ENCODE assay signal across 1 cellular context in the genomic region with DNA sequence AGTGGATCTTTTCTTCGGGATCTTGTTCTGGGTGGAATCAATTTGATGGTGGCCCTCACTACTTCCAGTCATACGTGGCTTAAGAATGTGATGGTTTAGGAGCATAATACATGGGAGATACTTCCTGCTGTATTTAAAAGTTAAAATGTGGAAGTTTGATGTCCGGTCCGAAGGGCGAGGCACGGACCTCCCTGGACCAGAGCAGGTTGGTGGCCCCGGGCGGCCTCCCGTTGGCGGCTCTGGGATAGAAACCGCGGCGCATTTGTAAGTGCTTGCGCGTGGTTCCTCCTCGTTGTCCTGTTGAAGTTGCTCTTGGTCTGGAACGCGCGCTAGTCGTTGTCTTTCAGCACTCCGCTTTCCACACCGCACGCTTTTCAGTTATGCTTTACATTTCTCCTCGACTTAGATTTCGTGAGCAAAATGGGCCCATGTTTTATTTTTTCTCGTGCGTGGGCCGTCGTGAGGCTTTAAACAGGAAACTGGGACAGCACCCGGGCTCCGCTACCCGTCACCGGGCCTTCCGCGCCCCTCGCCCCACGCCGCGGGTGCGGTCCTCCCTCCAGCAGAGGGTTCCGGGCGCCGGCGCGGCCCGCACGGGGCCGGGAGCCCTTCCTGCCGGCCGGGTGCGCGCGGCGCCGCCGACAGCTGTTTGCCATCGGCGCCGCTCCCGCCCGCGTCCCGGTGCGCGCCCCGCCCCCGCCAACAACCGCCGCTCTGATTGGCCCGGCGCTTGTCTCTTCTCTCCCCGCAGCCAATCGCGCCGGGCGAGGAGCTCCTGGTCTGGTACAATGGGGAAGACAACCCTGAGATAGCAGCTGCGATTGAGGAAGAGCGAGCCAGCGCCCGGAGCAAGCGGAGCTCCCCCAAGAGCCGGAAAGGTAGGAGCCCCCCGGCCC.
TF ChIP-seq lines count a peak whose summit lies in the region.

No MANE protein-coding gene starts in this region.

TF ChIP-seq in HepG2, 621 proteins besides CTCF, POLR2A, EP300 and RAD21 (continued from another document):
- TF ChIP-seq, protein P1, sequence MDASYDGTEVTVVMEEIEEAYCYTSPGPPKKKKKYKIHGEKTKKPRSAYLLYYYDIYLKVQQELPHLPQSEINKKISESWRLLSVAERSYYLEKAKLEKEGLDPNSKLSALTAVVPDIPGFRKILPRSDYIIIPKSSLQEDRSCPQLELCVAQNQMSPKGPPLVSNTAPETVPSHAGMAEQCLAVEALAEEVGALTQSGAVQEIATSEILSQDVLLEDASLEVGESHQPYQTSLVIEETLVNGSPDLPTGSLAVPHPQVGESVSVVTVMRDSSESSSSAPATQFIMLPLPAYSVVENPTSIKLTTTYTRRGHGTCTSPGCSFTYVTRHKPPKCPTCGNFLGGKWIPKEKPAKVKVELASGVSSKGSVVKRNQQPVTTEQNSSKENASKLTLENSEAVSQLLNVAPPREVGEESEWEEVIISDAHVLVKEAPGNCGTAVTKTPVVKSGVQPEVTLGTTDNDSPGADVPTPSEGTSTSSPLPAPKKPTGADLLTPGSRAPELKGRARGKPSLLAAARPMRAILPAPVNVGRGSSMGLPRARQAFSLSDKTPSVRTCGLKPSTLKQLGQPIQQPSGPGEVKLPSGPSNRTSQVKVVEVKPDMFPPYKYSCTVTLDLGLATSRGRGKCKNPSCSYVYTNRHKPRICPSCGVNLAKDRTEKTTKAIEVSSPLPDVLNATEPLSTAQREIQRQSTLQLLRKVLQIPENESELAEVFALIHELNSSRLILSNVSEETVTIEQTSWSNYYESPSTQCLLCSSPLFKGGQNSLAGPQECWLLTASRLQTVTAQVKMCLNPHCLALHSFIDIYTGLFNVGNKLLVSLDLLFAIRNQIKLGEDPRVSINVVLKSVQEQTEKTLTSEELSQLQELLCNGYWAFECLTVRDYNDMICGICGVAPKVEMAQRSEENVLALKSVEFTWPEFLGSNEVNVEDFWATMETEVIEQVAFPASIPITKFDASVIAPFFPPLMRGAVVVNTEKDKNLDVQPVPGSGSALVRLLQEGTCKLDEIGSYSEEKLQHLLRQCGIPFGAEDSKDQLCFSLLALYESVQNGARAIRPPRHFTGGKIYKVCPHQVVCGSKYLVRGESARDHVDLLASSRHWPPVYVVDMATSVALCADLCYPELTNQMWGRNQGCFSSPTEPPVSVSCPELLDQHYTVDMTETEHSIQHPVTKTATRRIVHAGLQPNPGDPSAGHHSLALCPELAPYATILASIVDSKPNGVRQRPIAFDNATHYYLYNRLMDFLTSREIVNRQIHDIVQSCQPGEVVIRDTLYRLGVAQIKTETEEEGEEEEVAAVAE (CRISPR knock-in tag; IDR thresholded peaks at IDR 0.05; ENCODE audit: borderline replicate concordance): peak; percentile 99
- TF ChIP-seq ZNF337 (CRISPR knock-in tag; IDR thresholded peaks at IDR 0.05; ENCODE audit: borderline replicate concordance, low read depth): 0 out of 2 replicates have a peak, but pooled peaks have one; percentile 29
- TF ChIP-seq, protein P2, sequence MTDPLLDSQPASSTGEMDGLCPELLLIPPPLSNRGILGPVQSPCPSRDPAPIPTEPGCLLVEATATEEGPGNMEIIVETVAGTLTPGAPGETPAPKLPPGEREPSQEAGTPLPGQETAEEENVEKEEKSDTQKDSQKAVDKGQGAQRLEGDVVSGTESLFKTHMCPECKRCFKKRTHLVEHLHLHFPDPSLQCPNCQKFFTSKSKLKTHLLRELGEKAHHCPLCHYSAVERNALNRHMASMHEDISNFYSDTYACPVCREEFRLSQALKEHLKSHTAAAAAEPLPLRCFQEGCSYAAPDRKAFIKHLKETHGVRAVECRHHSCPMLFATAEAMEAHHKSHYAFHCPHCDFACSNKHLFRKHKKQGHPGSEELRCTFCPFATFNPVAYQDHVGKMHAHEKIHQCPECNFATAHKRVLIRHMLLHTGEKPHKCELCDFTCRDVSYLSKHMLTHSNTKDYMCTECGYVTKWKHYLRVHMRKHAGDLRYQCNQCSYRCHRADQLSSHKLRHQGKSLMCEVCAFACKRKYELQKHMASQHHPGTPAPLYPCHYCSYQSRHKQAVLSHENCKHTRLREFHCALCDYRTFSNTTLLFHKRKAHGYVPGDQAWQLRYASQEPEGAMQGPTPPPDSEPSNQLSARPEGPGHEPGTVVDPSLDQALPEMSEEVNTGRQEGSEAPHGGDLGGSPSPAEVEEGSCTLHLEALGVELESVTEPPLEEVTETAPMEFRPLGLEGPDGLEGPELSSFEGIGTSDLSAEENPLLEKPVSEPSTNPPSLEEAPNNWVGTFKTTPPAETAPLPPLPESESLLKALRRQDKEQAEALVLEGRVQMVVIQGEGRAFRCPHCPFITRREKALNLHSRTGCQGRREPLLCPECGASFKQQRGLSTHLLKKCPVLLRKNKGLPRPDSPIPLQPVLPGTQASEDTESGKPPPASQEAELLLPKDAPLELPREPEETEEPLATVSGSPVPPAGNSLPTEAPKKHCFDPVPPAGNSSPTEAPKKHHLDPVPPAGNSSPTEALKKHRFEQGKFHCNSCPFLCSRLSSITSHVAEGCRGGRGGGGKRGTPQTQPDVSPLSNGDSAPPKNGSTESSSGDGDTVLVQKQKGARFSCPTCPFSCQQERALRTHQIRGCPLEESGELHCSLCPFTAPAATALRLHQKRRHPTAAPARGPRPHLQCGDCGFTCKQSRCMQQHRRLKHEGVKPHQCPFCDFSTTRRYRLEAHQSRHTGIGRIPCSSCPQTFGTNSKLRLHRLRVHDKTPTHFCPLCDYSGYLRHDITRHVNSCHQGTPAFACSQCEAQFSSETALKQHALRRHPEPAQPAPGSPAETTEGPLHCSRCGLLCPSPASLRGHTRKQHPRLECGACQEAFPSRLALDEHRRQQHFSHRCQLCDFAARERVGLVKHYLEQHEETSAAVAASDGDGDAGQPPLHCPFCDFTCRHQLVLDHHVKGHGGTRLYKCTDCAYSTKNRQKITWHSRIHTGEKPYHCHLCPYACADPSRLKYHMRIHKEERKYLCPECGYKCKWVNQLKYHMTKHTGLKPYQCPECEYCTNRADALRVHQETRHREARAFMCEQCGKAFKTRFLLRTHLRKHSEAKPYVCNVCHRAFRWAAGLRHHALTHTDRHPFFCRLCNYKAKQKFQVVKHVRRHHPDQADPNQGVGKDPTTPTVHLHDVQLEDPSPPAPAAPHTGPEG (CRISPR knock-in tag; IDR thresholded peaks at IDR 0.05): peak; percentile 97
- no peak for TF ChIP-seq ZNF484 (CRISPR knock-in tag; IDR thresholded peaks at IDR 0.05; ENCODE audit: borderline replicate concordance, low read depth)
- peak; percentile 18; the same call in 1 of the 2 replicates for TF ChIP-seq HDAC1 (CRISPR knock-in tag; IDR thresholded peaks at IDR 0.05)
- no peak for TF ChIP-seq DMAP1 (CRISPR knock-in tag; IDR thresholded peaks at IDR 0.05)
- peak; percentile 57; the same call in 1 of the 2 replicates for TF ChIP-seq ZNF772 (CRISPR knock-in tag; IDR thresholded peaks at IDR 0.05)
- no peak for TF ChIP-seq MEIS1 (CRISPR knock-in tag; IDR thresholded peaks at IDR 0.05; ENCODE audit: borderline replicate concordance)
- peak; percentile 70 for TF ChIP-seq SKI (IDR thresholded peaks at IDR 0.05; ENCODE audit: partially characterized antibody)
- TF ChIP-seq, protein P3, sequence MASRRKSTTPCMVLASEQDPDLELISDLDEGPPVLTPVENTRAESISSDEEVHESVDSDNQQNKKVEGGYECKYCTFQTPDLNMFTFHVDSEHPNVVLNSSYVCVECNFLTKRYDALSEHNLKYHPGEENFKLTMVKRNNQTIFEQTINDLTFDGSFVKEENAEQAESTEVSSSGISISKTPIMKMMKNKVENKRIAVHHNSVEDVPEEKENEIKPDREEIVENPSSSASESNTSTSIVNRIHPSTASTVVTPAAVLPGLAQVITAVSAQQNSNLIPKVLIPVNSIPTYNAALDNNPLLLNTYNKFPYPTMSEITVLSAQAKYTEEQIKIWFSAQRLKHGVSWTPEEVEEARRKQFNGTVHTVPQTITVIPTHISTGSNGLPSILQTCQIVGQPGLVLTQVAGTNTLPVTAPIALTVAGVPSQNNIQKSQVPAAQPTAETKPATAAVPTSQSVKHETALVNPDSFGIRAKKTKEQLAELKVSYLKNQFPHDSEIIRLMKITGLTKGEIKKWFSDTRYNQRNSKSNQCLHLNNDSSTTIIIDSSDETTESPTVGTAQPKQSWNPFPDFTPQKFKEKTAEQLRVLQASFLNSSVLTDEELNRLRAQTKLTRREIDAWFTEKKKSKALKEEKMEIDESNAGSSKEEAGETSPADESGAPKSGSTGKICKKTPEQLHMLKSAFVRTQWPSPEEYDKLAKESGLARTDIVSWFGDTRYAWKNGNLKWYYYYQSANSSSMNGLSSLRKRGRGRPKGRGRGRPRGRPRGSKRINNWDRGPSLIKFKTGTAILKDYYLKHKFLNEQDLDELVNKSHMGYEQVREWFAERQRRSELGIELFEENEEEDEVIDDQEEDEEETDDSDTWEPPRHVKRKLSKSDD (CRISPR knock-in tag; IDR thresholded peaks at IDR 0.05; ENCODE audit: low read depth): 0 out of 2 replicates have a peak, but pooled peaks have one; percentile 48
- no peak for TF ChIP-seq ZNF350 (CRISPR knock-in tag; IDR thresholded peaks at IDR 0.05; ENCODE audit: borderline replicate concordance, low read depth)
- TF ChIP-seq GABPB1 (CRISPR knock-in tag; IDR thresholded peaks at IDR 0.05): peak; percentile 66; the same call in 1 of the 2 replicates
- 0 out of 2 replicates have a peak, but pooled peaks have one; percentile 35 for TF ChIP-seq ZFAT (CRISPR knock-in tag; conservative IDR thresholded peaks at IDR 0.05)
- 0 out of 2 replicates have a peak, but pooled peaks have one; percentile 15 for TF ChIP-seq RFXAP (CRISPR knock-in tag; IDR thresholded peaks at IDR 0.05; ENCODE audit: borderline replicate concordance)
- TF ChIP-seq, protein P4, sequence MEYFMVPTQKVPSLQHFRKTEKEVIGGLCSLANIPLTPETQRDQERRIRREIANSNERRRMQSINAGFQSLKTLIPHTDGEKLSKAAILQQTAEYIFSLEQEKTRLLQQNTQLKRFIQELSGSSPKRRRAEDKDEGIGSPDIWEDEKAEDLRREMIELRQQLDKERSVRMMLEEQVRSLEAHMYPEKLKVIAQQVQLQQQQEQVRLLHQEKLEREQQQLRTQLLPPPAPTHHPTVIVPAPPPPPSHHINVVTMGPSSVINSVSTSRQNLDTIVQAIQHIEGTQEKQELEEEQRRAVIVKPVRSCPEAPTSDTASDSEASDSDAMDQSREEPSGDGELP (IDR thresholded peaks at IDR 0.05; ENCODE audit: borderline replicate concordance, low read depth): peak; percentile 90; the same call in 1 of the 2 replicates
- no peak for TF ChIP-seq ZNF12 (CRISPR knock-in tag; IDR thresholded peaks at IDR 0.05)
- peak; percentile 84 for TF ChIP-seq NFYB (CRISPR knock-in tag; IDR thresholded peaks at IDR 0.05)
- no peak for TF ChIP-seq PAWR (CRISPR knock-in tag; IDR thresholded peaks at IDR 0.05; ENCODE audit: borderline replicate concordance)
- TF ChIP-seq RNF2 (conservative IDR thresholded peaks at IDR 0.05; ENCODE audit: low read depth): peak; percentile 78
- TF ChIP-seq, protein P5, sequence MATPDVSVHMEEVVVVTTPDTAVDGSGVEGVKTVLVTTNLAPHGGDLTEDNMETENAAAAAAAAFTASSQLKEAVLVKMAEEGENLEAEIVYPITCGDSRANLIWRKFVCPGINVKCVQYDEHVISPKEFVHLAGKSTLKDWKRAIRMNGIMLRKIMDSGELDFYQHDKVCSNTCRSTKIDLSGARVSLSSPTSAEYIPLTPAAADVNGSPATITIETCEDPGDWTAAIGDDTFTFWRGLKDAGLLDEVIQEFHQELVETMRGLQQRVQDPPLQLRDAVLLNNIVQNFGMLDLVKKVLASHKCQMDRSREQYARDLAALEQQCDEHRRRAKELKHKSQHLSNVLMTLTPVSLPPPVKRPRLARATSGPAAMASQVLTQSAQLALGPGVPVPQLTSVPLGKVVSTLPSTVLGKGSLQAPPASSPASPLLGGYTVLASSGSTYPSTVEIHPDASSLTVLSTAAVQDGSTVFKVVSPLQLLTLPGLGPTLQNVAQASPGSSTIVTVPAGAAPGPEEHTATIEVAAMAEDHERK (CRISPR knock-in tag; IDR thresholded peaks at IDR 0.05; ENCODE audit: low read depth): 0 out of 2 replicates have a peak, but pooled peaks have one; percentile 33
- no peak for TF ChIP-seq DNMT1 (CRISPR knock-in tag; IDR thresholded peaks at IDR 0.05)
- TF ChIP-seq, protein P6, sequence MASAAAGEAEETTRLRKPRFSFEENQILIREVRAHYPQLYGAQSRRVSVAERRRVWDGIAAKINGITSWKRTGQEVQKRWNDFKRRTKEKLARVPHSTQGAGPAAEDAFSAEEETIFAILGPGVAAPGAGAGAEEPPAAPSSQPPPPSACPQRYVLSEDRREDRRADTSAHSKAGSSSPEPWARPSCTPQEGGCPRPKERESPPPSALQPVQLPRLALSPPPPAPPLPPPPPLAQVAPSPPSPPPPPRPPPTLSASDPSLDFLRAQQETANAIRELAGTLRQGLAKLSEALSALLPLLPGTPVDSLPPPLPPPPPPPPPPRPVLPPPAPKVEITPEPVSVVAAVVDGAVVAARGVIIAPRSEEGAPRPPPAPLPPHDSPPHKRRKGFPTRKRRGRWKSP (CRISPR knock-in tag; IDR thresholded peaks at IDR 0.05): 0 out of 2 replicates have a peak, but pooled peaks have one; percentile 45
- no peak for TF ChIP-seq TRIM24 (CRISPR knock-in tag; IDR thresholded peaks at IDR 0.05)
- TF ChIP-seq YY1 (IDR thresholded peaks at IDR 0.05; ENCODE audit: insufficient read depth, insufficient replicate concordance, low read depth, low read length): peak; percentile 12
